In genomic region chr9:122820490-122820845, GRCh38 we compare ENCODE assay signal across 24 cellular contexts. TPM values are rescaled to one million over a fixed set of nuclear protein-coding genes. Genes with fewer than 3 reads are reported as not detected.
A peak's percentile ranks its signal among the peaks of the same experiment; 100 is the strongest.
DNase-seq lines count a peak whose midpoint lies in the region; ATAC-seq and TF ChIP-seq lines count a peak whose summit lies in the region.
"Had no signal": no experiment of that assay in that cellular context is flagged by ENCODE, and none has a peak within 500 bp of the region (broad histone marks: within the 10 kb centered on the region; RNA-seq: fewer than 3 reads in every experiment).

No MANE protein-coding gene starts in this region.

- CTCF ChIA-PET in SK-N-SH (lab: Yijun Ruan, JAX), result interaction anchor here (0.6 to 4.2 kb wide), 4 partner anchors 10 to 726 kb away, joined by 3 to 25 read pairs (median 7); no protein-coding TSS in a partner anchor

- H3K9me2 ChIP-seq in SK-N-SH, result no peaks in the 10 kb centered on the region
- H3K9me2 ChIP-seq in GM23338 (ENCODE audit: insufficient read depth), result no peaks in the 10 kb centered on the region

- ATAC-seq in SK-N-SH treated with all-trans-retinoic acid at 6 μM for 48 hours, result no peak
- no peak for ATAC-seq in GM23338
- ATAC-seq in effector memory CD8-positive, alpha-beta T cell (replicated peaks), result no peak
- ATAC-seq in psoas muscle, result no peak
- ATAC-seq in GM21360 (IDR thresholded peaks at IDR 0.05; ENCODE audit: unreplicated experiment), result no peak
- ATAC-seq: esophagus mucosa; HepG2; left colon; stimulated activated naive CD8-positive, alpha-beta T cell treated with anti-CD3 and anti-CD28 coated beads, Interleukin-15, amount 100 ng/mL, for 72 hours had no signal

- H2AFZ ChIP-seq in SK-N-SH (ENCODE audit: low read depth), result no peak overlapping the region
- H2AFZ ChIP-seq in GM23338, result no peak overlapping the region

- H3K36me3 ChIP-seq in SK-N-SH (replicated peaks in 1 of 2; ENCODE audit: control insufficient read depth in 1 of 2, insufficient read depth in 2 of 2, low read length in 1 of 2) (peaks cover 49 to 58% of the 10 kb centered on the region in 2 experiments), GM23338 (ENCODE audit: insufficient read depth) (peaks cover 31% of the 10 kb centered on the region), psoas muscle (ENCODE audit: insufficient read depth in 1 of 2, low read depth in 1 of 2) (peaks cover 2 to 55% of the 10 kb centered on the region in 2 donors)

- TF ChIP-seq EP300 in SK-N-SH (IDR thresholded peaks at IDR 0.05; ENCODE audit: borderline replicate concordance in 1 of 2, low read depth in 1 of 2, low read length in 1 of 2), result no peak

- H3K4me1 ChIP-seq in SK-N-SH (ENCODE audit: control insufficient read depth in 1 of 2, insufficient read depth in 2 of 2, low read depth in 1 of 2, low read length in 1 of 2) (peaks cover 3 to 21% of the 10 kb centered on the region in 2 experiments; a peak in 3 of 4 replicates), GM23338 (ENCODE audit: insufficient read depth) (no peaks in the 10 kb centered on the region), psoas muscle (peaks cover 13% of the 10 kb centered on the region)

- TF ChIP-seq RAD21 in SK-N-SH (IDR thresholded peaks at IDR 0.05; ENCODE audit: low read length), result no peak

- POLR2A ChIA-PET in SK-N-SH (lab: Yijun Ruan, JAX), result interaction anchor here (0.7 kb wide), 1 partner anchor 8 kb away, joined by 3 read pairs; the partner anchor contains the start of gene PDCL

- peaks cover 3% of the 10 kb centered on the region for H3K27me3 Mint-ChIP-seq in GM23338 (ENCODE audit: insufficient read depth, low read depth, poor library complexity)
- no peaks in the 10 kb centered on the region for H3K27me3 Mint-ChIP-seq in effector memory CD8-positive, alpha-beta T cell
- H3K27me3 Mint-ChIP-seq: stimulated activated naive CD8-positive, alpha-beta T cell treated with anti-CD3 and anti-CD28 coated beads, Interleukin-15, amount 100 ng/mL, for 72 hours; type B pancreatic cell had no signal

- H3F3A ChIP-seq in SK-N-SH (replicated peaks; ENCODE audit: insufficient read depth) (peaks cover 29% of the 10 kb centered on the region), GM23338 (replicated peaks; ENCODE audit: low read depth) (no peaks in the 10 kb centered on the region)

- no peaks in the 10 kb centered on the region for H3K27me3 ChIP-seq in SK-N-SH (ENCODE audit: insufficient read depth)
- H3K27me3 ChIP-seq in GM23338 (ENCODE audit: insufficient read depth), result no peaks in the 10 kb centered on the region
- no peaks in the 10 kb centered on the region for H3K27me3 ChIP-seq in psoas muscle (ENCODE audit: insufficient read depth in 3 of 3, low read length in 2 of 3)
- H3K27me3 ChIP-seq: adrenal gland had no signal

- no peak for DNase-seq in SK-N-SH
- no peak for DNase-seq in GM23338 (ENCODE audit: low spot score)
- DNase-seq in effector memory CD8-positive, alpha-beta T cell, result no peak
- no peak for DNase-seq in psoas muscle
- DNase-seq in NCI-H146 treated with DMSO at 0.1 percent for 48 hours (lab: John Stamatoyannopoulos, UW; ENCODE audit: unreplicated experiment), result no peak
- no peak for DNase-seq in NCI-H146 (lab: John Stamatoyannopoulos, UW)
- DNase-seq: activated CD4-positive, alpha-beta T cell treated with anti-CD3 and anti-CD28 coated beads for 48 hours; AML-193; Calu3; central memory CD4-positive, alpha-beta T cell; left colon; midbrain; NCI-H524 treated with DMSO at 0.1 percent for 48 hours; stimulated activated CD4-positive, alpha-beta T cell treated with anti-CD3 and anti-CD28 coated beads, Interleukin-4, amount 100 ng/mL, for 24 hours; stimulated activated naive CD8-positive, alpha-beta T cell treated with anti-CD3 and anti-CD28 coated beads, Interleukin-15, amount 100 ng/mL, for 72 hours had no signal

- TF ChIP-seq CTCF in SK-N-SH (IDR thresholded peaks at IDR 0.05), result no peak
- no peak for TF ChIP-seq CTCF in GM23338 (conservative IDR thresholded peaks at IDR 0.05; ENCODE audit: low read depth in 2 of 2)
- no peak for TF ChIP-seq CTCF in psoas muscle (IDR thresholded peaks at IDR 0.05)

- intact Hi-C loops in psoas muscle (cut with DNase I), result no loop called here

- no peak overlapping the region for H3K4me3 ChIP-seq in SK-N-SH (ENCODE audit: low read depth in 2 of 2, low read length in 1 of 2)
- H3K4me3 ChIP-seq in GM23338, result no peak overlapping the region
- H3K4me3 ChIP-seq in psoas muscle, result no peak overlapping the region
- H3K4me3 ChIP-seq: adrenal gland had no signal

- H3K27ac ChIP-seq in SK-N-SH (ENCODE audit: low read depth in 2 of 2, low read length in 1 of 2), result peak overlapping the region in 1 of 2 experiments; percentile 67; a peak in 1 of 4 replicates
- no peak overlapping the region for H3K27ac ChIP-seq in GM23338 (ENCODE audit: low read depth)
- H3K27ac ChIP-seq in psoas muscle, result peak overlapping the region; percentile 51
- H3K27ac ChIP-seq: 22Rv1 had no signal

- H3K9ac ChIP-seq in SK-N-SH, result no peak overlapping the region

- no peak overlapping the region for H3K4me3 Mint-ChIP-seq in GM23338
- no peak overlapping the region for H3K4me3 Mint-ChIP-seq in effector memory CD8-positive, alpha-beta T cell
- H3K4me3 Mint-ChIP-seq: neural crest cell; stimulated activated naive CD8-positive, alpha-beta T cell treated with anti-CD3 and anti-CD28 coated beads, Interleukin-15, amount 100 ng/mL, for 72 hours; type B pancreatic cell had no signal

- H3K36me3 Mint-ChIP-seq in GM23338 (ENCODE audit: low read depth), result peaks cover 46% of the 10 kb centered on the region
- peaks cover 44% of the 10 kb centered on the region for H3K36me3 Mint-ChIP-seq in effector memory CD8-positive, alpha-beta T cell (ENCODE audit: insufficient read depth)

- H3K27ac Mint-ChIP-seq in GM23338, result 0 out of 2 replicates have a peak overlapping the region, but pooled peaks have one; percentile 38
- H3K27ac Mint-ChIP-seq in effector memory CD8-positive, alpha-beta T cell, result peak overlapping the region; percentile 65 to 68
- H3K27ac Mint-ChIP-seq: stimulated activated naive CD8-positive, alpha-beta T cell treated with anti-CD3 and anti-CD28 coated beads, Interleukin-15, amount 100 ng/mL, for 72 hours; type B pancreatic cell had no signal

- H3K79me2 ChIP-seq in SK-N-SH (ENCODE audit: insufficient read depth), result peaks cover 56% of the 10 kb centered on the region
- H3K79me2 ChIP-seq in GM23338 (replicated peaks; ENCODE audit: insufficient read depth), result peaks cover 24% of the 10 kb centered on the region

- no peaks in the 10 kb centered on the region for H3K9me3 Mint-ChIP-seq in GM23338
- H3K9me3 Mint-ChIP-seq in effector memory CD8-positive, alpha-beta T cell, result no peaks in the 10 kb centered on the region
- H3K9me3 Mint-ChIP-seq: neural crest cell; stimulated activated naive CD8-positive, alpha-beta T cell treated with anti-CD3 and anti-CD28 coated beads, Interleukin-15, amount 100 ng/mL, for 72 hours; type B pancreatic cell had no signal

- H3K4me2 ChIP-seq in SK-N-SH (0 out of 2 replicates have a peak overlapping the region, but pooled peaks have one; percentile 3), GM23338 (no peak overlapping the region)

- peaks cover 21% of the 10 kb centered on the region for H4K20me1 ChIP-seq in SK-N-SH (ENCODE audit: insufficient read depth)
- H4K20me1 ChIP-seq in GM23338 (replicated peaks; ENCODE audit: insufficient read depth), result peaks cover 22% of the 10 kb centered on the region

- no peaks in the 10 kb centered on the region for H3K9me3 ChIP-seq in SK-N-SH
- H3K9me3 ChIP-seq in psoas muscle, result no peaks in the 10 kb centered on the region
- H3K9me3 ChIP-seq: adrenal gland had no signal

- WGBS in SK-N-SH (ENCODE audit: low lambda C conversion rate), result 98% methylated on average over 11 of the region's 11 CpGs
- 91 to 95% (median 91%) methylated on average over 11 of the region's 11 CpGs for WGBS in psoas muscle, 3 donors

- no peaks in the 10 kb centered on the region for H3K4me1 Mint-ChIP-seq in GM23338
- peaks cover 20 to 44% of the 10 kb centered on the region in 2 donors for H3K4me1 Mint-ChIP-seq in effector memory CD8-positive, alpha-beta T cell (ENCODE audit: low read depth in 2 of 2)
- H3K4me1 Mint-ChIP-seq: neural crest cell had no signal

TF ChIP-seq in SK-N-SH, 30 proteins besides CTCF, POLR2A, EP300 and RAD21 (continues in another document):
- TF ChIP-seq RXRA (IDR thresholded peaks at IDR 0.05; ENCODE audit: borderline replicate concordance, low read depth), result no peak

TF ChIP-seq in SK-N-SH treated with all-trans-retinoic acid at 6 μM for 48 hours, 23 proteins besides CTCF, POLR2A, EP300 and RAD21 (continues in another document):
- TF ChIP-seq PPARA (CRISPR knock-in tag; IDR thresholded peaks at IDR 0.05; ENCODE audit: borderline replicate concordance) (no peak), GLIS3 (CRISPR knock-in tag; IDR thresholded peaks at IDR 0.05) (no peak), ZC3H10 (CRISPR knock-in tag; IDR thresholded peaks at IDR 0.05) (no peak), ISL1 (CRISPR knock-in tag; IDR thresholded peaks at IDR 0.05) (no peak)

TF ChIP-seq in GM23338, 12 proteins besides CTCF, POLR2A, EP300 and RAD21 (continues in another document):
- TF ChIP-seq POLR2AphosphoS5 (IDR thresholded peaks at IDR 0.05; ENCODE audit: low read depth) (no peak), JUNB (IDR thresholded peaks at IDR 0.05; ENCODE audit: unreplicated experiment) (no peak), ZNF331 (CRISPR knock-in tag; IDR thresholded peaks at IDR 0.05; ENCODE audit: low read depth) (no peak), EZH2phosphoT487 (IDR thresholded peaks at IDR 0.05; ENCODE audit: unreplicated experiment) (no peak), NANOG (IDR thresholded peaks at IDR 0.05; ENCODE audit: borderline replicate concordance) (no peak), EZH2 (IDR thresholded peaks at IDR 0.05; ENCODE audit: low read depth, unreplicated experiment) (no peak)

RNA-seq across cellular contexts. Expression of gene PDCL, which starts 7.9 kb away (rescaled TPM):
- polyA plus RNA-seq in SK-N-SH (2012; rRNA removed) (11.9 and 12.1 TPM in 2 replicates), GM23338 (2016; fragmentation: Nextera tagmentation; extraction: Ambion mirVana) (15.5 and 16.6 TPM in 2 replicates), psoas muscle (1 to 10 TPM; 3.8 to 5.1 (median 4.7) TPM)
- polyA plus RNA-seq in SK-N-SH (2012; cell fraction: cytosol; rRNA removed), result 14.4 and 17.7 TPM in 2 replicates
- polyA plus RNA-seq in SK-N-SH (2012; cell fraction: nucleus; rRNA removed), result 6.3 and 8.1 TPM in 2 replicates
- 21.2 and 26.6 TPM in 2 replicates for total RNA-seq in GM23338 (2014; rRNA removed; shearing (Covaris generic))
- total RNA-seq in psoas muscle, result 1 to 10 TPM; 4.1 to 5.7 (median 4.5) TPM

RNA-seq across cellular contexts. Expression of gene OR1K1, which starts 20.5 kb away (rescaled TPM):
- polyA plus RNA-seq in SK-N-SH (2012; rRNA removed) (not detected in 2 replicates), GM23338 (2016; fragmentation: Nextera tagmentation; extraction: Ambion mirVana) (not detected in 2 replicates), psoas muscle (not detected)
- polyA plus RNA-seq in SK-N-SH (2012; cell fraction: cytosol; rRNA removed), result not detected in 2 replicates
- not detected in 2 replicates for polyA plus RNA-seq in SK-N-SH (2012; cell fraction: nucleus; rRNA removed)
- total RNA-seq in GM23338 (2014; rRNA removed; shearing (Covaris generic)), result not detected in 2 replicates
- total RNA-seq in psoas muscle, result not detected
- total RNA-seq: adrenal gland, Calu3, esophagus mucosa, HepG2, left colon, neural crest cell, pulmonary artery endothelial cell had no signal
- polyA plus RNA-seq: adrenal gland, HepG2 had no signal

RNA-seq across cellular contexts. Expression of gene OR5C1, which starts 31.7 kb away (rescaled TPM):
- polyA plus RNA-seq in SK-N-SH (2012; rRNA removed), result not detected in 2 replicates
- polyA plus RNA-seq in SK-N-SH (2012; cell fraction: cytosol; rRNA removed), result not detected in 2 replicates
- polyA plus RNA-seq in SK-N-SH (2012; cell fraction: nucleus; rRNA removed), result not detected in 2 replicates
- not detected in 2 replicates for total RNA-seq in GM23338 (2014; rRNA removed; shearing (Covaris generic))
- not detected in 2 replicates for polyA plus RNA-seq in GM23338 (2016; fragmentation: Nextera tagmentation; extraction: Ambion mirVana)
- total RNA-seq in psoas muscle, result not detected
- not detected for polyA plus RNA-seq in psoas muscle
- total RNA-seq: adrenal gland, Calu3, esophagus mucosa, HepG2, left colon, neural crest cell, pulmonary artery endothelial cell had no signal
- polyA plus RNA-seq: adrenal gland, HepG2 had no signal
